18 cellular contexts compared by ENCODE assay signal in the genomic region with DNA sequence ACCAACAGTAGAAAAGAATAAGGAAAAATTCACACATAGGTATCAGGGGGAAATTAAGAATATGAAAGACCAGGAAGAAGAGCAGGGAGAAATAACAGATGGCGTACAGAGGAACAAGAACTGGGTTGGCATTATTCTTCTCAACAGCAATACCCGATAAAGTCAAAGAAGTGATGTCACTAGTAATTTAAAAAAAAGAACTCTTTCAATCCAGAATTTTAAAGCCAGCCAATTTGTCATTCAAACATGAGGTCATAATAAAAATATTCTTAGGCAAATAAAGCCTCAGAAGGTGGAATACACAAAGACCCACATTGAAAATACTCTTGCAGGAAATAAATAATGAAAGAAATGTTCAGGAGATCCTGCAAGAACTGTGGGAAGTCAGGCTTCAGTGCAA. TPM values are rescaled to one million over a fixed set of nuclear protein-coding genes. Genes with fewer than 3 reads are reported as not detected.
A peak's percentile ranks its signal among the peaks of the same experiment; 100 is the strongest.
DNase-seq lines count a peak whose midpoint lies in the region; ATAC-seq, FAIRE-seq and TF ChIP-seq lines count a peak whose summit lies in the region.
"Had no signal": no experiment of that assay in that cellular context is flagged by ENCODE, and none has a peak within 500 bp of the region (broad histone marks: within the 10 kb centered on the region; RNA-seq: fewer than 3 reads in every experiment).

No MANE protein-coding gene starts in this region.

- POLR2A ChIA-PET in HepG2 (lab: Yijun Ruan, JAX), result interaction anchor here (1.1 kb wide), 1 partner anchor 23 kb away, joined by 4 read pairs; no protein-coding TSS in a partner anchor

- H3K27me3 ChIP-seq in HepG2 (ENCODE audit: control insufficient read depth in 1 of 2, insufficient read depth in 2 of 2, low read length in 2 of 2) (no peaks in the 10 kb centered on the region), right lobe of liver (no peaks in the 10 kb centered on the region), body of pancreas (no peaks in the 10 kb centered on the region), H7 (ENCODE audit: control insufficient read depth, insufficient read depth, low read length) (no peaks in the 10 kb centered on the region)

- no peak overlapping the region for H3K4me3 ChIP-seq in HepG2 (replicated peaks in 1 of 3; ENCODE audit: insufficient read depth in 1 of 3, low read depth in 2 of 3, low read length in 3 of 3)
- no peak overlapping the region for H3K4me3 ChIP-seq in right lobe of liver
- no peak overlapping the region for H3K4me3 ChIP-seq in body of pancreas
- no peak overlapping the region for H3K4me3 ChIP-seq in H7 (ENCODE audit: insufficient read depth, low read depth, low read length)
- H3K4me3 ChIP-seq: GM12878 had no signal

- 92% methylated on average over 2 of the region's 2 CpGs for WGBS in HepG2 (ENCODE audit: low lambda C conversion rate)
- 49% methylated on average over 2 of the region's 2 CpGs for WGBS in right lobe of liver (ENCODE audit: insufficient coverage, low coverage, low lambda C conversion rate, missing lambda C conversion rate)
- WGBS in body of pancreas, 2 donors, result 25 to 39% methylated on average over 2 of the region's 2 CpGs

- intact Hi-C loops in HepG2 (cut with micrococcal nuclease; ENCODE audit: unreplicated experiment) (no loop called here), right lobe of liver (cut with DNase I) (no loop called here), body of pancreas (cut with DNase I) (no loop called here)

- no peak for TF ChIP-seq EP300 in HepG2 (IDR thresholded peaks at IDR 0.05; ENCODE audit: low read depth in 2 of 2, low read length in 2 of 2)
- TF ChIP-seq EP300 in HepG2 (CRISPR knock-in tag; IDR thresholded peaks at IDR 0.05; ENCODE audit: borderline replicate concordance), result no peak

- H3K27ac ChIP-seq in HepG2 (ENCODE audit: extremely low read length, insufficient read depth, low read length), result no peak overlapping the region
- H3K27ac ChIP-seq in right lobe of liver, result no peak overlapping the region
- H3K27ac ChIP-seq in body of pancreas, result peak overlapping the region in 3 of 4 donors; percentile 84 to 91 (median 86)
- H3K27ac ChIP-seq: C4-2B had no signal

- H3K4me1 ChIP-seq in HepG2 (ENCODE audit: insufficient read depth, low read length), result peaks cover 60% of the 10 kb centered on the region
- H3K4me1 ChIP-seq in right lobe of liver, result peaks cover 0 to 14% (median 7%) of the 10 kb centered on the region in 4 donors
- H3K4me1 ChIP-seq in body of pancreas, result peaks cover 78% of the 10 kb centered on the region

- BruUV-seq in HepG2 (replicated peaks; lab: Mats Ljungman, UMichigan), result no TSS peak

- no peak for TF ChIP-seq CTCF in HepG2 (CRISPR knock-in tag; IDR thresholded peaks at IDR 0.05)
- no peak for TF ChIP-seq CTCF in right lobe of liver (IDR thresholded peaks at IDR 0.05)
- TF ChIP-seq CTCF in body of pancreas (IDR thresholded peaks at IDR 0.05), result no peak

- H3K36me3 ChIP-seq in HepG2 (replicated peaks in 1 of 2; ENCODE audit: control insufficient read depth in 1 of 2, insufficient read depth in 2 of 2, low read length in 2 of 2), result no peaks in the 10 kb centered on the region; a peak in 1 of 5 replicates
- no peaks in the 10 kb centered on the region for H3K36me3 ChIP-seq in right lobe of liver
- no peaks in the 10 kb centered on the region for H3K36me3 ChIP-seq in body of pancreas (replicated peaks in 1 of 2; ENCODE audit: insufficient read depth in 1 of 2, low read depth in 2 of 2)
- H3K36me3 ChIP-seq in H7 (replicated peaks; ENCODE audit: control insufficient read depth, insufficient read depth, low read length), result no peaks in the 10 kb centered on the region

- FAIRE-seq in HepG2 (lab: Jason Lieb, UNC), result no peak
- FAIRE-seq: A204.1 had no signal

- CTCF ChIA-PET in HepG2 (lab: Yijun Ruan, JAX; ENCODE audit: low intra/inter-chr PET ratio, low total read pairs), result no interaction called here

- H3K4me2 ChIP-seq in HepG2 (ENCODE audit: low read depth, low read length), result no peak overlapping the region

- no peak for TF ChIP-seq RAD21 in HepG2 (CRISPR knock-in tag; IDR thresholded peaks at IDR 0.05)

- no peak for ATAC-seq in HepG2
- ATAC-seq in right lobe of liver, result no peak
- ATAC-seq in body of pancreas, result peak; percentile 63
- ATAC-seq: GM12878 had no signal

- DNase-seq in HepG2 (ENCODE audit: low spot score) (no peak), right lobe of liver (no peak), NCI-H526 (lab: John Stamatoyannopoulos, UW) (peak; percentile 31 to 55), body of pancreas (no peak), DMS53 (lab: John Stamatoyannopoulos, UW) (no peak), H7 (no peak)
- DNase-seq in activated T-cell treated with anti-CD3 and anti-CD28 coated beads, Interleukin-2, amount 50 U/mL, for 1 hour, result no peak
- DNase-seq: AML-193; CD4-positive, alpha-beta T cell; DND-41; EL; GOT3; H9 had no signal

- TF ChIP-seq POLR2A in HepG2 (IDR thresholded peaks at IDR 0.05; ENCODE audit: insufficient read depth in 1 of 2, low read depth in 2 of 2, low read length in 2 of 2) (no peak), right lobe of liver (IDR thresholded peaks at IDR 0.05) (no peak), body of pancreas (IDR thresholded peaks at IDR 0.05) (no peak)

- no peaks in the 10 kb centered on the region for H3K79me2 ChIP-seq in HepG2 (ENCODE audit: insufficient read depth, low read length)

- H3K9me3 ChIP-seq in HepG2 (ENCODE audit: low read length) (no peaks in the 10 kb centered on the region), right lobe of liver (no peaks in the 10 kb centered on the region), body of pancreas (no peaks in the 10 kb centered on the region)

- H3K9ac ChIP-seq in HepG2 (ENCODE audit: insufficient read depth, low read depth, low read length), result no peak overlapping the region

- no peak overlapping the region for H2AFZ ChIP-seq in HepG2 (ENCODE audit: low read length)

- H4K20me1 ChIP-seq in HepG2 (ENCODE audit: insufficient read depth, low read length), result no peaks in the 10 kb centered on the region

- in situ Hi-C loops in HepG2 (cut with HindIII; ENCODE audit: extremely low pct_ligation_motif_present, low pct_unique_long_range_greater_than_20kb), result no loop called here

TF ChIP-seq in HepG2, 621 proteins besides CTCF, POLR2A, EP300 and RAD21:
- TF ChIP-seq MEIS1 (CRISPR knock-in tag; IDR thresholded peaks at IDR 0.05; ENCODE audit: borderline replicate concordance) (no peak), SP2 (CRISPR knock-in tag; IDR thresholded peaks at IDR 0.05) (no peak), ATF7 (IDR thresholded peaks at IDR 0.05) (peak; percentile 59), ATF7 (CRISPR knock-in tag; IDR thresholded peaks at IDR 0.05) (no peak)

RNA-seq across cellular contexts. Expression of gene NCMAP, which starts 8.8 kb away (rescaled TPM):
- total RNA-seq in HepG2 (2016; rRNA removed; fragmentation: Illumina TruSeq; extraction: Trizol) (2.7 and 2.9 TPM in 2 replicates), right lobe of liver (1 to 10 TPM in 3 of 6 experiments, under 1 TPM in 3; 0.81 to 2.6 (median 0.99) TPM), body of pancreas (10 to 100 TPM in 1 of 2 donors, 1 to 10 TPM in 1; 9.9 to 12.7 TPM)
- total RNA-seq in HepG2 (2016; cell fraction: cytosol; rRNA removed; fragmentation: Illumina TruSeq; extraction: Trizol; ENCODE audit: low read depth), result 1.1 and 1.7 TPM in 2 replicates
- total RNA-seq in HepG2 (2016; cell fraction: insoluble cytoplasmic fraction; rRNA removed; fragmentation: Illumina TruSeq; extraction: Trizol), result 2.5 and 2.7 TPM in 2 replicates
- total RNA-seq in HepG2 (2016; cell fraction: membrane; rRNA removed; fragmentation: Illumina TruSeq; extraction: Trizol), result 3.6 and 4.1 TPM in 2 replicates
- 1.3 and 1.7 TPM in 2 replicates for total RNA-seq in HepG2 (2016; cell fraction: nucleus; rRNA removed; fragmentation: Illumina TruSeq; extraction: Trizol)
- polyA plus RNA-seq in HepG2 (2011; rRNA removed), result 20.0 and 22.0 TPM in 2 replicates
- 16.3 and 22.0 TPM in 2 replicates for polyA plus RNA-seq in HepG2 (2011; cell fraction: cytosol; rRNA removed)
- 6.2 and 8.2 TPM in 2 replicates for polyA plus RNA-seq in HepG2 (2011; cell fraction: nucleus; rRNA removed)
- 9.9 and 19.2 TPM in 2 replicates for polyA plus RNA-seq in HepG2 (2012)
- polyA plus RNA-seq in HepG2 (2016; cell fraction: cytosol; fragmentation: Illumina TruSeq; extraction: Trizol; ENCODE audit: low read depth), result 1.1 and 1.6 TPM in 2 replicates
- polyA plus RNA-seq in HepG2 (2016; cell fraction: insoluble cytoplasmic fraction; fragmentation: Illumina TruSeq; extraction: Trizol; ENCODE audit: low read depth), result 2.0 and 2.2 TPM in 2 replicates
- 2.3 and 3.2 TPM in 2 replicates for polyA plus RNA-seq in HepG2 (2016; cell fraction: membrane; fragmentation: Illumina TruSeq; extraction: Trizol; ENCODE audit: low read depth)
- polyA plus RNA-seq in HepG2 (2016; cell fraction: nucleus; fragmentation: Illumina TruSeq; extraction: Trizol; ENCODE audit: insufficient read depth, low read depth), result 2.1 and 2.3 TPM in 2 replicates
- polyA minus RNA-seq in HepG2 (2011; rRNA and poly(A)+ RNA removed; ENCODE audit: low replicate concordance), result 28.8 TPM in 1 of 2 replicates, not detected in the other
- polyA minus RNA-seq in HepG2 (2011; cell fraction: cytosol; rRNA and poly(A)+ RNA removed), result 13.1 and 18.4 TPM in 2 replicates
- polyA minus RNA-seq in HepG2 (2011; cell fraction: nucleus; rRNA and poly(A)+ RNA removed), result 6.2 and 9.0 TPM in 2 replicates
- total RNA-seq in H7 (2014; rRNA removed; shearing (Covaris generic)), result 0.10 and 0.11 TPM in 2 replicates
- total RNA-seq: CD4-positive, alpha-beta T cell; G401; GM12878 had no signal
- polyA plus RNA-seq: BJ, GM12878 had no signal

Comparison
In these comparisons a context has a peak if more than half of its experiments do, and no peak if none do; other contexts are left out.
1. DNase-seq: peak in NCI-H526 (2 of 2); none in HepG2 (single experiment), right lobe of liver (0 of 3), body of pancreas (0 of 4), DMS53 (single experiment), activated T-cell treated with anti-CD3 and anti-CD28 coated beads, Interleukin-2, amount 50 U/mL, for 1 hour (single experiment) and H7 (single experiment).
2. H3K27ac ChIP-seq: peak in body of pancreas (3 of 4); none in HepG2 (single experiment) and right lobe of liver (0 of 3).